ENCODE assay signal across 3 cellular contexts in the genomic region with DNA sequence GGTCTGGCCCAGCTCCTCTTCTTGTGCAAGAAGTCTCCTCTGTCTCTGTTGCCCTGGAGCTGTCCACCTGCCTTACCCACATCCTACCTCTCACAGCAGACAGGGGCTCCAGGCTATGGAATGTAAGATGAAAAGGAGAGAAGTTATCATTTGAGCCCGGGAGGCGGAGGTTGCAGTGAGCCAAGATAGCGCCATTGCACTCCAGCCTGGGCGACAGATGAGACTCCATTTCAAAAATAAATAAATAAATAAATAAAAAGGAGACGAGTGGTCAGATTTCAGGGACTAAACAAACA.
TF ChIP-seq lines count a peak whose summit lies in the region.

No MANE protein-coding gene starts in this region.

TF ChIP-seq in SK-N-SH, 30 proteins besides CTCF, POLR2A, EP300 and RAD21 (continued from another document):
- 0 out of 2 replicates have a peak, but pooled peaks have one; percentile 17 for TF ChIP-seq REST (IDR thresholded peaks at IDR 0.05; ENCODE audit: low read depth, low read length)

TF ChIP-seq in SK-N-SH treated with all-trans-retinoic acid at 6 μM for 48 hours, 23 proteins besides CTCF, POLR2A, EP300 and RAD21 (continued from another document):
- no peak for TF ChIP-seq OSR1 (CRISPR knock-in tag; IDR thresholded peaks at IDR 0.05)
- TF ChIP-seq ESRRG (CRISPR knock-in tag; IDR thresholded peaks at IDR 0.05) = no peak
- no peak for TF ChIP-seq CSRNP3 (CRISPR knock-in tag; IDR thresholded peaks at IDR 0.05)
- TF ChIP-seq, protein P1, sequence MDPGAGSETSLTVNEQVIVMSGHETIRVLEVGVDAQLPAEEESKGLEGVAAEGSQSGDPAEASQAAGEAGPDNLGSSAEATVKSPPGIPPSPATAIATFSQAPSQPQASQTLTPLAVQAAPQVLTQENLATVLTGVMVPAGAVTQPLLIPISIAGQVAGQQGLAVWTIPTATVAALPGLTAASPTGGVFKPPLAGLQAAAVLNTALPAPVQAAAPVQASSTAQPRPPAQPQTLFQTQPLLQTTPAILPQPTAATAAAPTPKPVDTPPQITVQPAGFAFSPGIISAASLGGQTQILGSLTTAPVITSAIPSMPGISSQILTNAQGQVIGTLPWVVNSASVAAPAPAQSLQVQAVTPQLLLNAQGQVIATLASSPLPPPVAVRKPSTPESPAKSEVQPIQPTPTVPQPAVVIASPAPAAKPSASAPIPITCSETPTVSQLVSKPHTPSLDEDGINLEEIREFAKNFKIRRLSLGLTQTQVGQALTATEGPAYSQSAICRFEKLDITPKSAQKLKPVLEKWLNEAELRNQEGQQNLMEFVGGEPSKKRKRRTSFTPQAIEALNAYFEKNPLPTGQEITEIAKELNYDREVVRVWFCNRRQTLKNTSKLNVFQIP (CRISPR knock-in tag; IDR thresholded peaks at IDR 0.05; ENCODE audit: borderline replicate concordance, low read depth) = no peak
- no peak for TF ChIP-seq TSHZ2 (CRISPR knock-in tag; IDR thresholded peaks at IDR 0.05)
- TF ChIP-seq RARB (CRISPR knock-in tag; IDR thresholded peaks at IDR 0.05) = no peak
- TF ChIP-seq SNAI2 (CRISPR knock-in tag; IDR thresholded peaks at IDR 0.05) = no peak
- TF ChIP-seq TCF4 (CRISPR knock-in tag; IDR thresholded peaks at IDR 0.05; ENCODE audit: borderline replicate concordance) = no peak
- no peak for TF ChIP-seq BACH2 (CRISPR knock-in tag; IDR thresholded peaks at IDR 0.05; ENCODE audit: borderline replicate concordance)
TF ChIP-seq in SK-N-SH treated with all-trans-retinoic acid at 6 μM for 48 hours: peak in this region for 0.

TF ChIP-seq in endothelial cell of umbilical vein, 7 proteins besides CTCF, POLR2A, EP300 and RAD21 (continued from another document):
- no peak for TF ChIP-seq EZH2 (IDR thresholded peaks at IDR 0.05; ENCODE audit: borderline replicate concordance, low read depth, low read length, severe bottlenecking)
- TF ChIP-seq FOS (IDR thresholded peaks at IDR 0.05; ENCODE audit: borderline replicate concordance, insufficient read depth, low read length) = no peak
- no peak for TF ChIP-seq MYC (IDR thresholded peaks at IDR 0.05; ENCODE audit: low read depth, low read length)
- TF ChIP-seq, protein P2, sequence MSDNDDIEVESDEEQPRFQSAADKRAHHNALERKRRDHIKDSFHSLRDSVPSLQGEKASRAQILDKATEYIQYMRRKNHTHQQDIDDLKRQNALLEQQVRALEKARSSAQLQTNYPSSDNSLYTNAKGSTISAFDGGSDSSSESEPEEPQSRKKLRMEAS (IDR thresholded peaks at IDR 0.05; ENCODE audit: insufficient read depth, insufficient read length) = no peak
- TF ChIP-seq GATA2 (IDR thresholded peaks at IDR 0.05; ENCODE audit: insufficient read depth, insufficient read length, low read depth, low read length) = no peak
